In the genomic region with DNA sequence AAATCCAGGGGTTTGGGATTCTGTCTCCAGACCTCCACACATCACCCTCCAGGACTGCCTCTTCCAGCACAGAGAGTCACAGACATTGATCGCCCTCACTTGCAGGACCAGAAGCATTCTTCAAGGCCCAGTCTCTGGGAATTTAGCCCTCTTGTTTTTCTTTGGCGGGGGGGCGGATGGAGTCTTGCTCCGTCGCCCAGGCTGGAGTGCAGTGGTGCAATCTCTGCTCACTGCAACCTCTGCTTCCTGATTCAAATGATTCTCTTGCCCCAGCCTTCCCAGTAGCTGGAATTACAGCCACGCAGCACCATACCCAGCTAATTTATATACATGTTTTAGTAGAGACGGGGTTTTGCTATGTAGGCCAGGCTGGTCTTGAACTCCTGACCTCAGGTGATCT, we compare ENCODE assay signal across 29 cellular contexts. TPM values are rescaled to one million over a fixed set of nuclear protein-coding genes. Genes with fewer than 3 reads are reported as not detected.
DNase-seq lines count a peak whose midpoint lies in the region; ATAC-seq and TF ChIP-seq lines count a peak whose summit lies in the region.
"Had no signal": no experiment of that assay in that cellular context is flagged by ENCODE, and none has a peak within 500 bp of the region (broad histone marks: within the 10 kb centered on the region; RNA-seq: fewer than 3 reads in every experiment).

No MANE protein-coding gene starts in this region.

- POLR2A ChIA-PET in activated CD4-positive, alpha-beta T cell treated with anti-CD3 and anti-CD28 coated beads, Interleukin-2, amount 10 ng/mL, durations not matched to agents 7 days and 5 days (lab: Charles Lee): no interaction called here
- POLR2A ChIA-PET in T-cell (lab: Charles Lee): interaction anchor here in 1 of 2 donors (0.6 kb wide), 2 partner anchors 114 to 1541 kb away, joined by 3 to 5 read pairs; no protein-coding TSS in a partner anchor

- TF ChIP-seq CTCF in DOHH2 (IDR thresholded peaks at IDR 0.05; ENCODE audit: low read depth, low read length, poor library complexity, severe bottlenecking) (no peak), upper lobe of left lung (IDR thresholded peaks at IDR 0.05) (no peak)

- no peak for TF ChIP-seq EP300 in upper lobe of left lung (IDR thresholded peaks at IDR 0.05)

- H3K27ac ChIP-seq in DOHH2 (ENCODE audit: low read depth, low read length) (peak overlapping the region; percentile 83), upper lobe of left lung (no peak overlapping the region)
- H3K27ac ChIP-seq: Peyer's patch, SK-N-MC had no signal

- no peaks in the 10 kb centered on the region for H3K27me3 ChIP-seq in DOHH2 (ENCODE audit: control insufficient read depth, low read length)
- no peaks in the 10 kb centered on the region for H3K27me3 ChIP-seq in upper lobe of left lung
- H3K27me3 ChIP-seq: Peyer's patch had no signal

- CTCF ChIA-PET in activated CD4-positive, alpha-beta T cell treated with anti-CD3 and anti-CD28 coated beads, Interleukin-2, amount 10 ng/mL, durations not matched to agents 7 days and 5 days (lab: Charles Lee): interaction anchor here (1.2 to 1.5 kb wide), 3 partner anchors 10 to 34 kb away, joined by 4 to 6 read pairs (median 4); a partner anchor contains a TSS
- CTCF ChIA-PET in T-cell (lab: Charles Lee): no interaction called here

- no peaks in the 10 kb centered on the region for H4K20me1 ChIP-seq in DOHH2 (ENCODE audit: control insufficient read depth, insufficient read depth, low read depth, low read length)

- H3K9me3 ChIP-seq in DOHH2 (ENCODE audit: control insufficient read depth, insufficient read depth, low read length) (no peaks in the 10 kb centered on the region), upper lobe of left lung (no peaks in the 10 kb centered on the region)
- H3K9me3 ChIP-seq: Caco-2, Peyer's patch had no signal

- no peak overlapping the region for H3K4me3 Mint-ChIP-seq in activated CD4-positive, alpha-beta T cell treated with anti-CD3 and anti-CD28 coated beads, Interleukin-2, amount 10 ng/mL, durations not matched to agents 7 days and 5 days
- H3K4me3 Mint-ChIP-seq in T-cell: no peak overlapping the region
- no peak overlapping the region for H3K4me3 Mint-ChIP-seq in stimulated activated naive B cell treated with anti-CD40 and anti-IgM and Interleukin-4, amounts not matched to agents 10 μg/mL and 1 μg/mL and 100 μg/mL, for 72 hours
- H3K4me3 Mint-ChIP-seq: CD4-positive, alpha-beta memory T cell had no signal

- H3K36me3 ChIP-seq in DOHH2 (ENCODE audit: control insufficient read depth, low read length) (no peaks in the 10 kb centered on the region), upper lobe of left lung (no peaks in the 10 kb centered on the region)
- H3K36me3 ChIP-seq: Peyer's patch had no signal

- H3K4me3 ChIP-seq in DOHH2 (ENCODE audit: low read length) (no peak overlapping the region), upper lobe of left lung (no peak overlapping the region)
- H3K4me3 ChIP-seq: Peyer's patch, SK-N-MC had no signal

- H3K27me3 Mint-ChIP-seq in activated CD4-positive, alpha-beta T cell treated with anti-CD3 and anti-CD28 coated beads, Interleukin-2, amount 10 ng/mL, durations not matched to agents 7 days and 5 days: no peaks in the 10 kb centered on the region
- H3K27me3 Mint-ChIP-seq in T-cell: no peaks in the 10 kb centered on the region
- no peaks in the 10 kb centered on the region for H3K27me3 Mint-ChIP-seq in stimulated activated naive B cell treated with anti-CD40 and anti-IgM and Interleukin-4, amounts not matched to agents 10 μg/mL and 1 μg/mL and 100 μg/mL, for 72 hours
- H3K27me3 Mint-ChIP-seq: CD4-positive, alpha-beta memory T cell had no signal

- peaks cover 5% of the 10 kb centered on the region for H3K36me3 Mint-ChIP-seq in activated CD4-positive, alpha-beta T cell treated with anti-CD3 and anti-CD28 coated beads, Interleukin-2, amount 10 ng/mL, durations not matched to agents 7 days and 5 days (ENCODE audit: low read depth)
- H3K36me3 Mint-ChIP-seq in T-cell: no peaks in the 10 kb centered on the region
- H3K36me3 Mint-ChIP-seq in stimulated activated naive B cell treated with anti-CD40 and anti-IgM and Interleukin-4, amounts not matched to agents 10 μg/mL and 1 μg/mL and 100 μg/mL, for 72 hours: peaks cover 0 to 2% of the 10 kb centered on the region in 2 donors
- H3K36me3 Mint-ChIP-seq: CD4-positive, alpha-beta memory T cell had no signal

- DNase-seq in activated CD4-positive, alpha-beta T cell treated with anti-CD3 and anti-CD28 coated beads, Interleukin-2, amount 10 ng/mL, durations not matched to agents 7 days and 5 days: no peak
- no peak for DNase-seq in activated CD4-positive, alpha-beta T cell treated with anti-CD3 and anti-CD28 coated beads, Interleukin-2, amount 50 U/mL, for 4 hours
- DNase-seq in T-cell (no peak), COR-L47 (lab: John Stamatoyannopoulos, UW) (no peak), upper lobe of left lung (no peak)
- no peak for DNase-seq in stimulated activated naive B cell treated with anti-CD40 and anti-IgM and Interleukin-4, amounts not matched to agents 10 μg/mL and 1 μg/mL and 100 μg/mL, for 72 hours
- DNase-seq: 8988T; ACHN; Caco-2; CD4-positive, alpha-beta memory T cell; EL; GDM1; H7; Karpas-422; NCI-H1092; NCI-H1417 treated with DMSO at 0.1 percent for 48 hours; NCI-H1694 treated with DMSO at 0.1 percent for 48 hours; NCI-H2081; NCI-H2171; NCI-H226; NCI-H510A; NCI-H69; OCI-M1; Peyer's patch; SHP77 treated with DMSO at 0.1 percent for 48 hours had no signal

- peaks cover 2% of the 10 kb centered on the region for H3K9me3 Mint-ChIP-seq in activated CD4-positive, alpha-beta T cell treated with anti-CD3 and anti-CD28 coated beads, Interleukin-2, amount 10 ng/mL, durations not matched to agents 7 days and 5 days
- no peaks in the 10 kb centered on the region for H3K9me3 Mint-ChIP-seq in T-cell
- H3K9me3 Mint-ChIP-seq in stimulated activated naive B cell treated with anti-CD40 and anti-IgM and Interleukin-4, amounts not matched to agents 10 μg/mL and 1 μg/mL and 100 μg/mL, for 72 hours: peaks cover 0 to 1% of the 10 kb centered on the region in 2 donors
- H3K9me3 Mint-ChIP-seq: CD4-positive, alpha-beta memory T cell had no signal

- 81 to 90% methylated on average over 7 of the region's 7 CpGs for WGBS in upper lobe of left lung, 2 donors

- peaks cover 46% of the 10 kb centered on the region for H3F3A ChIP-seq in DOHH2 (ENCODE audit: control insufficient read depth, insufficient read depth)

- no peak for TF ChIP-seq POLR2A in upper lobe of left lung (IDR thresholded peaks at IDR 0.05)

- peaks cover 57% of the 10 kb centered on the region for H3K4me1 Mint-ChIP-seq in activated CD4-positive, alpha-beta T cell treated with anti-CD3 and anti-CD28 coated beads, Interleukin-2, amount 10 ng/mL, durations not matched to agents 7 days and 5 days
- H3K4me1 Mint-ChIP-seq in T-cell: peaks cover 25 to 41% (median 27%) of the 10 kb centered on the region in 3 donors
- H3K4me1 Mint-ChIP-seq in stimulated activated naive B cell treated with anti-CD40 and anti-IgM and Interleukin-4, amounts not matched to agents 10 μg/mL and 1 μg/mL and 100 μg/mL, for 72 hours: peaks cover 20 to 59% of the 10 kb centered on the region in 2 donors

- ATAC-seq in T-cell (replicated peaks in 1 of 4): no peak
- no peak for ATAC-seq in stimulated activated naive B cell treated with anti-CD40 and anti-IgM and Interleukin-4, amounts not matched to agents 10 μg/mL and 1 μg/mL and 100 μg/mL, for 72 hours (replicated peaks)
- ATAC-seq in HG03139 (IDR thresholded peaks at IDR 0.05; ENCODE audit: unreplicated experiment): no peak
- ATAC-seq in upper lobe of left lung (ENCODE audit: low FRiP score in 2 of 2): no peak

- H3K27ac Mint-ChIP-seq in activated CD4-positive, alpha-beta T cell treated with anti-CD3 and anti-CD28 coated beads, Interleukin-2, amount 10 ng/mL, durations not matched to agents 7 days and 5 days: peak overlapping the region; percentile 20
- peak overlapping the region; percentile 37 to 39 for H3K27ac Mint-ChIP-seq in T-cell
- H3K27ac Mint-ChIP-seq in stimulated activated naive B cell treated with anti-CD40 and anti-IgM and Interleukin-4, amounts not matched to agents 10 μg/mL and 1 μg/mL and 100 μg/mL, for 72 hours: peak overlapping the region; percentile 86

- H3K4me1 ChIP-seq in DOHH2 (ENCODE audit: control insufficient read depth, low read length) (peaks cover 87% of the 10 kb centered on the region), upper lobe of left lung (peaks cover 0 to 4% (median 2%) of the 10 kb centered on the region in 4 donors)
- H3K4me1 ChIP-seq: Caco-2 had no signal

- no peaks in the 10 kb centered on the region for H3K9me2 ChIP-seq in DOHH2 (replicated peaks; ENCODE audit: control insufficient read depth, low read length)

- no peaks in the 10 kb centered on the region for H3K79me2 ChIP-seq in DOHH2 (ENCODE audit: control insufficient read depth, low read length)

- H3K4me2 ChIP-seq in DOHH2 (ENCODE audit: low read length): no peak overlapping the region

RNA-seq across cellular contexts. Expression of a gene that starts 8.5 kb away (rescaled TPM):
- 100 to 1,000 TPM; 521 to 598 TPM for total RNA-seq in activated CD4-positive, alpha-beta T cell treated with anti-CD3 and anti-CD28 coated beads, Interleukin-2, amount 10 ng/mL, durations not matched to agents 7 days and 5 days
- total RNA-seq in T-cell (100 to 1,000 TPM; 322 to 640 (median 518) TPM), upper lobe of left lung (100 to 1,000 TPM in 1 of 6 donors, 10 to 100 TPM in 5; 22.8 to 138 (median 67.0) TPM)
- total RNA-seq: HT-29 had no signal

RNA-seq across cellular contexts. Expression of a gene that starts 18.4 kb away (rescaled TPM):
- total RNA-seq in activated CD4-positive, alpha-beta T cell treated with anti-CD3 and anti-CD28 coated beads, Interleukin-2, amount 10 ng/mL, durations not matched to agents 7 days and 5 days: 10 to 100 TPM; 52.2 to 58.9 TPM
- total RNA-seq in T-cell: 10 to 100 TPM; 21.3 to 50.2 (median 47.8) TPM
- total RNA-seq in upper lobe of left lung: 10 to 100 TPM; 34.7 to 64.0 (median 38.2) TPM

RNA-seq across cellular contexts. Expression of a gene that starts 34.2 kb away (rescaled TPM):
- 10 to 100 TPM; 48.4 to 51.4 TPM for total RNA-seq in activated CD4-positive, alpha-beta T cell treated with anti-CD3 and anti-CD28 coated beads, Interleukin-2, amount 10 ng/mL, durations not matched to agents 7 days and 5 days
- total RNA-seq in T-cell (10 to 100 TPM; 11.2 to 30.6 (median 24.7) TPM), upper lobe of left lung (10 to 100 TPM in 5 of 6 donors, 1 to 10 TPM in 1; 4.2 to 31.8 (median 20.0) TPM)

RNA-seq across cellular contexts. Expression of a gene that starts 56.7 kb away (rescaled TPM):
- 1 to 10 TPM; 3.4 to 3.7 TPM for total RNA-seq in activated CD4-positive, alpha-beta T cell treated with anti-CD3 and anti-CD28 coated beads, Interleukin-2, amount 10 ng/mL, durations not matched to agents 7 days and 5 days
- 1 to 10 TPM; 1.3 to 6.6 (median 6.2) TPM for total RNA-seq in T-cell
- 10 to 100 TPM in 2 of 6 donors, 1 to 10 TPM in 4; 5.2 to 12.3 (median 7.2) TPM for total RNA-seq in upper lobe of left lung

Comparison
In these comparisons a context has a peak if more than half of its experiments do, and no peak if none do; other contexts are left out.
1. H3K27ac Mint-ChIP-seq: peak in every context shown above with its lines; median percentile 86 in stimulated activated naive B cell treated with anti-CD40 and anti-IgM and Interleukin-4, amounts not matched to agents 10 μg/mL and 1 μg/mL and 100 μg/mL, for 72 hours; 38 in T-cell; 20 in activated CD4-positive, alpha-beta T cell treated with anti-CD3 and anti-CD28 coated beads, Interleukin-2, amount 10 ng/mL, durations not matched to agents 7 days and 5 days.